21 cellular contexts compared by ENCODE assay signal in the genomic region with DNA sequence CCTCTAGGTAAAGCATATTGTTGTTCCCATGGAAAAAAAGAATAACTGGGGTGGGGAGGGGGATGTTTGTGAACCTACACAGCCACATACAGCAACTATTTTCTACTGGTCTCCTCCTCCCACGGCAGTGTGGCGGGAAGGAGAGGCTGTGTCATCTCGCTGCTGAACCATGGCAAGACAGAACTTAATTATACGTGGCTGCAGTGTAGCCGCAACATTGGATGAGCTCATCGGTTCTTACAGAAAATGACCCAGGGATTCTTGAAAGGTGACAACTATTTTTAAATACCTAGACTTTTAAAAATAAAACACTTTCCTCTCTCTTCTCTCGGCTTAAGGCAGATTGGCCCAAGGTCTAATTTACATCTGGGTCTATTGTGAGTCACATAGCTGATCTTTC. TPM values are rescaled to one million over a fixed set of nuclear protein-coding genes. Genes with fewer than 3 reads are reported as not detected.
DNase-seq lines count a peak whose midpoint lies in the region; ATAC-seq, FAIRE-seq and TF ChIP-seq lines count a peak whose summit lies in the region.
"Had no signal": no experiment of that assay in that cellular context is flagged by ENCODE, and none has a peak within 500 bp of the region (broad histone marks: within the 10 kb centered on the region; RNA-seq: fewer than 3 reads in every experiment).

No MANE protein-coding gene starts in this region.

- no peak overlapping the region for H2AFZ ChIP-seq in trophoblast cell (ENCODE audit: insufficient read depth, low read length, poor library complexity)

- no peak overlapping the region for H3K4me2 ChIP-seq in trophoblast cell (ENCODE audit: low read length)
- H3K4me2 ChIP-seq: A549; BLaER1 treated with 17β-estradiol and CSF1 and Interleukin-3, amounts not matched to agents 10 nM and 100 nM; SK-N-SH had no signal

- no peak overlapping the region for H3K4ac ChIP-seq in trophoblast cell (ENCODE audit: low read depth, low read length)

- H3K18ac ChIP-seq in trophoblast cell (ENCODE audit: low read length): no peak overlapping the region

- no peak overlapping the region for H2BK12ac ChIP-seq in trophoblast cell (ENCODE audit: low read length)

- H2BK120ac ChIP-seq in trophoblast cell (ENCODE audit: insufficient read depth, low read length, poor library complexity): no peak overlapping the region

- no peaks in the 10 kb centered on the region for H3K36me3 Mint-ChIP-seq in progenitor cell of endocrine pancreas (ENCODE audit: insufficient read depth)
- H3K36me3 Mint-ChIP-seq: CD8-positive, alpha-beta memory T cell had no signal

- intact Hi-C loops in sigmoid colon (cut with DNase I): no loop called here

- no peak for TF ChIP-seq POLR2A in sigmoid colon (IDR thresholded peaks at IDR 0.05)

- TF ChIP-seq CTCF in brain microvascular endothelial cell (IDR thresholded peaks at IDR 0.05; ENCODE audit: low read depth, low read length, missing control alignments) (no peak), progenitor cell of endocrine pancreas (IDR thresholded peaks at IDR 0.05; ENCODE audit: unreplicated experiment) (no peak), sigmoid colon (IDR thresholded peaks at IDR 0.05) (no peak)

- no peak overlapping the region for H2BK5ac ChIP-seq in trophoblast cell (ENCODE audit: low read depth, low read length, poor library complexity)

- H3K27me3 ChIP-seq in brain microvascular endothelial cell (replicated peaks): no peaks in the 10 kb centered on the region
- no peaks in the 10 kb centered on the region for H3K27me3 ChIP-seq in trophoblast cell (ENCODE audit: insufficient read depth, low read length)
- no peaks in the 10 kb centered on the region for H3K27me3 ChIP-seq in sigmoid colon
- H3K27me3 ChIP-seq: BLaER1 treated with 17β-estradiol and CSF1 and Interleukin-3, amounts not matched to agents 10 nM and 100 nM; Peyer's patch had no signal

- H3K27ac Mint-ChIP-seq in progenitor cell of endocrine pancreas: no peak overlapping the region
- H3K27ac Mint-ChIP-seq: CD8-positive, alpha-beta memory T cell had no signal

- H3K9me3 ChIP-seq in trophoblast cell (ENCODE audit: insufficient read depth, low read depth, low read length): no peaks in the 10 kb centered on the region
- H3K9me3 ChIP-seq in sigmoid colon: no peaks in the 10 kb centered on the region
- H3K9me3 ChIP-seq: A549, Peyer's patch, SK-N-SH had no signal

- no peak for TF ChIP-seq EP300 in sigmoid colon (IDR thresholded peaks at IDR 0.05)

- H3K4me1 Mint-ChIP-seq in progenitor cell of endocrine pancreas (ENCODE audit: low read depth): no peaks in the 10 kb centered on the region
- H3K4me1 Mint-ChIP-seq: CD8-positive, alpha-beta memory T cell had no signal

- no peak overlapping the region for H4K91ac ChIP-seq in trophoblast cell (ENCODE audit: low read depth, low read length)

- no CpG with 5 or more reads among the region's 7 CpGs for WGBS in trophoblast cell (ENCODE audit: extremely low coverage, insufficient coverage, insufficient read length)
- WGBS in sigmoid colon, 2 donors: 88 to 91% methylated on average over 7 of the region's 7 CpGs

- no peak overlapping the region for H4K12ac ChIP-seq in trophoblast cell (ENCODE audit: low read depth, low read length)

- no peak overlapping the region for H3K9ac ChIP-seq in trophoblast cell (ENCODE audit: low read length)
- H3K9ac ChIP-seq: BLaER1 treated with 17β-estradiol and CSF1 and Interleukin-3, amounts not matched to agents 10 nM and 100 nM; SK-N-SH had no signal

- H4K8ac ChIP-seq in trophoblast cell (ENCODE audit: low read depth, low read length): no peak overlapping the region

- peak; percentile 46 for FAIRE-seq in HTR-8/SVneo (lab: Jason Lieb, UNC)
- FAIRE-seq: A549, GM12878, H1 had no signal

- H3K27me3 Mint-ChIP-seq in progenitor cell of endocrine pancreas: no peaks in the 10 kb centered on the region

- H3K14ac ChIP-seq in trophoblast cell (ENCODE audit: low read length): no peak overlapping the region

- peak; percentile 84 for DNase-seq in Daoy (ENCODE audit: low read depth)
- no peak for DNase-seq in HTR-8/SVneo (ENCODE audit: insufficient read length, low spot score)
- peak; percentile 5 for DNase-seq in brain microvascular endothelial cell
- DNase-seq in trophoblast cell: peak; percentile 45 to 50
- no peak for DNase-seq in progenitor cell of endocrine pancreas (ENCODE audit: low spot score, unreplicated experiment)
- no peak for DNase-seq in sigmoid colon
- DNase-seq: CD8-positive, alpha-beta memory T cell; DMS79 treated with DMSO at 0.1 percent for 48 hours; GDM1; MV-4-11; NCI-H1436; NCI-H2081; NCI-H510A; NCI-H774; Peyer's patch; SK-N-SH had no signal

- H3K36me3 ChIP-seq in brain microvascular endothelial cell (replicated peaks) (no peaks in the 10 kb centered on the region), trophoblast cell (ENCODE audit: control insufficient read depth in 1 of 2, insufficient read depth in 2 of 2, low read length in 2 of 2) (no peaks in the 10 kb centered on the region), sigmoid colon (no peaks in the 10 kb centered on the region)
- H3K36me3 ChIP-seq: BLaER1 treated with 17β-estradiol and CSF1 and Interleukin-3, amounts not matched to agents 10 nM and 100 nM; Peyer's patch had no signal

- no peak overlapping the region for H3K23ac ChIP-seq in trophoblast cell (ENCODE audit: low read length)

- H3K4me1 ChIP-seq in trophoblast cell (ENCODE audit: control insufficient read depth in 1 of 2, insufficient read depth in 2 of 2, low read length in 2 of 2) (peaks cover 0 to 3% of the 10 kb centered on the region in 2 experiments), sigmoid colon (no peaks in the 10 kb centered on the region)
- H3K4me1 ChIP-seq: A549, Peyer's patch had no signal

- H3K27ac ChIP-seq in brain microvascular endothelial cell: no peak overlapping the region
- H3K27ac ChIP-seq in trophoblast cell (ENCODE audit: low read depth, low read length): no peak overlapping the region
- no peak overlapping the region for H3K27ac ChIP-seq in sigmoid colon
- H3K27ac ChIP-seq: A549; BLaER1 treated with 17β-estradiol and CSF1 and Interleukin-3, amounts not matched to agents 10 nM and 100 nM; Peyer's patch had no signal

- no peaks in the 10 kb centered on the region for H3K9me3 Mint-ChIP-seq in progenitor cell of endocrine pancreas (ENCODE audit: low read depth)
- H3K9me3 Mint-ChIP-seq: CD8-positive, alpha-beta memory T cell had no signal

- H3K79me2 ChIP-seq in trophoblast cell (ENCODE audit: control insufficient read depth, insufficient read depth, low read length, poor library complexity): no peaks in the 10 kb centered on the region

- H3K4me3 Mint-ChIP-seq in progenitor cell of endocrine pancreas (ENCODE audit: low read depth): no peak overlapping the region
- H3K4me3 Mint-ChIP-seq: CD8-positive, alpha-beta memory T cell had no signal

- no peak for ATAC-seq in HG02588 (IDR thresholded peaks at IDR 0.05; ENCODE audit: unreplicated experiment)
- ATAC-seq: GM12878 had no signal

- no peaks in the 10 kb centered on the region for H3K79me1 ChIP-seq in trophoblast cell (ENCODE audit: low read length)

- H2AK5ac ChIP-seq in trophoblast cell (ENCODE audit: low read length): no peak overlapping the region

- in situ Hi-C loops in brain microvascular endothelial cell (cut with HindIII; ENCODE audit: low pct_ligation_motif_present, low sequenced_read_pairs): no loop called here

- no peak overlapping the region for H3K4me3 ChIP-seq in brain microvascular endothelial cell (ENCODE audit: low read depth, low read length)
- H3K4me3 ChIP-seq in trophoblast cell (ENCODE audit: low read depth, low read length): no peak overlapping the region
- H3K4me3 ChIP-seq in sigmoid colon: no peak overlapping the region
- H3K4me3 ChIP-seq: A549; BLaER1 treated with 17β-estradiol and CSF1 and Interleukin-3, amounts not matched to agents 10 nM and 100 nM; GM12878; Peyer's patch had no signal

RNA-seq across cellular contexts. Expression of a gene that starts 19.8 kb away (rescaled TPM):
- not detected in 2 replicates for total RNA-seq in Daoy (2014; rRNA removed; shearing (Covaris generic))
- 0.90 and 1.5 TPM in 2 replicates for polyA plus RNA-seq in trophoblast cell (2013)
- total RNA-seq in progenitor cell of endocrine pancreas (1.6 and 2.8 TPM in 2 replicates), sigmoid colon (1 to 10 TPM in 1 of 4 donors, not detected in 3; 1.8 TPM)
- polyA plus RNA-seq in sigmoid colon: under 1 TPM in 1 of 3 donors, not detected in 2; 0.26 TPM
- total RNA-seq: CD8-positive, alpha-beta memory T cell; GM12878 had no signal
- polyA plus RNA-seq: CD8-positive, alpha-beta memory T cell had no signal

Comparison
In these comparisons a context has a peak if more than half of its experiments do, and no peak if none do; other contexts are left out.
1. DNase-seq: peak in Daoy (single experiment), brain microvascular endothelial cell (single experiment) and trophoblast cell (2 of 2); none in HTR-8/SVneo (single experiment), progenitor cell of endocrine pancreas (single experiment) and sigmoid colon (single experiment).